In the genomic region with DNA sequence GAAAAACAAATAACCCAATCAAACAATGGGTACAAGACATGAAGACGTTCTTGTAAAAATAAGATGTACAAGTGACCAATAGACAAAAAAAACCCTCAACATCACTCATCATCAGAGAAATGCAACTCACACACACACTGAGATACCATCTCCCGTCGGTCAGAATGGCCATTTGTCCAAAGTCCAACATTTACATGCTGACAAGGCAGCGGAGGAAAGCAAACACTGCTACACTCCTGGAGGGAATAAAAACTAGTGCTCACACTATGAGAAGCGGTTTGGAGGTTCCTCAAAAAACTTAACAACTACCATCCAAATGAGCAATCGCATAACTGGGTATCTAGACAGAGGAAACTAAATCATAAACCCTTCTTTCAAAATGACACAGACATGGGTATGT, we compare ENCODE assay signal across 4 cellular contexts. TPM values are rescaled to one million over a fixed set of nuclear protein-coding genes. Genes with fewer than 3 reads are reported as not detected.
"Had no signal": no experiment of that assay in that cellular context is flagged by ENCODE, and none has a peak within 500 bp of the region (broad histone marks: within the 10 kb centered on the region; RNA-seq: fewer than 3 reads in every experiment).

No MANE protein-coding gene starts in this region.

RNA-seq across cellular contexts. Expression of a gene that starts 11.6 kb away (rescaled TPM):
- total RNA-seq: LHCN-M2, M059J, MCF 10A, NCI-H460 had no signal
